9 cellular contexts compared by ENCODE assay signal in the genomic region with DNA sequence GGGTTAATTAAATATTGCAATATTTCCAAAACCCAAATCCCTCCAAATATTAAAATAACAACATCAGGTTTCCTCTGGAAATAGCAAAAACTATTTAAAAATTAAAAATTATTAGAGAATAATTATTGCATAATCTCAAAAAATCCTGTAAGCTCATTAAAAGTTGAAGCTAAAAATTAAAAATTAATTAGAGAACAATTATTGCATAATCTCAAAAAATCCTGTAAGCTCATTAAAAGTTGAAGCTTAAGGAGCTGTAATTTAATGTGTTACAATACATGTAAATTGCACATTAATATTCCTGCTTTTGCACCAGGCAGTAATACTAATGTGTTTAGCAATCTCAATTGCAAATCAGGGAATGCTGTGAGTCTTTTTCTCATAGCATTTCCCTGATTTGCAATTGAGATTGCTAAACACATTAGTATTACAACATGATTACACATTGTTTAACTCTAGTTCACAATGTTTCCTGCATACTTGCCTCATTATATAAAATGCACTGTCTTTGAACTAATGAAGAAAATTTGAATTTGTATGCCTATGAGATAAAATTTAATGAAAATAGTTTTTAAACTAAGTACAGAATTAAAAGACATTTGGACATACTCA.
"Had no signal": no experiment of that assay in that cellular context is flagged by ENCODE, and none has a peak within 500 bp of the region (broad histone marks: within the 10 kb centered on the region; RNA-seq: fewer than 3 reads in every experiment).

No MANE protein-coding gene starts in this region.

- DNase-seq: activated CD4-positive, alpha-beta T cell treated with anti-CD3 and anti-CD28 coated beads, Interleukin-2, amount 10 ng/mL, durations not matched to agents 24 days and 14 days; activated CD4-positive, CD25-positive, alpha-beta regulatory T cell; activated gamma-delta T cell treated with Interleukin-2 at 50 U/mL for 16 hours; dorsolateral prefrontal cortex; head of caudate nucleus; left colon had no signal

- H3K27me3 ChIP-seq: dorsolateral prefrontal cortex had no signal

- H3K27ac ChIP-seq: dorsolateral prefrontal cortex, prostate gland, thoracic aorta had no signal

- H3K36me3 ChIP-seq: prostate gland, thoracic aorta had no signal

- H3K4me1 ChIP-seq: prostate gland had no signal

- H3K4me3 ChIP-seq: dorsolateral prefrontal cortex, lung, prostate gland, thoracic aorta had no signal

- H3K9me3 ChIP-seq: prostate gland, thoracic aorta had no signal
